2 cellular contexts compared by ENCODE assay signal in genomic region chr4:122616910-122617596, GRCh38.
TF ChIP-seq lines count a peak whose summit lies in the region.

No MANE protein-coding gene starts in this region.

TF ChIP-seq in SK-N-SH, 30 proteins besides CTCF, POLR2A, EP300 and RAD21 (continued from another document):
- no peak for TF ChIP-seq IRF3 (IDR thresholded peaks at IDR 0.05; ENCODE audit: low read depth, low read length)
- no peak for TF ChIP-seq MEF2A (IDR thresholded peaks at IDR 0.05; ENCODE audit: borderline replicate concordance, low read depth)
- no peak for TF ChIP-seq POLR2AphosphoS5 (IDR thresholded peaks at IDR 0.05; ENCODE audit: low read depth, low read length)
- TF ChIP-seq YY1 (IDR thresholded peaks at IDR 0.05; ENCODE audit: low read depth), result no peak
- no peak for TF ChIP-seq FOXM1 (IDR thresholded peaks at IDR 0.05; ENCODE audit: low read depth)
- TF ChIP-seq MXI1 (IDR thresholded peaks at IDR 0.05; ENCODE audit: low read depth, low read length), result no peak
- no peak for TF ChIP-seq SIN3A (IDR thresholded peaks at IDR 0.05; ENCODE audit: borderline replicate concordance, low read depth, low read length)

TF ChIP-seq in SK-N-SH treated with all-trans-retinoic acid at 6 μM for 48 hours, 23 proteins besides CTCF, POLR2A, EP300 and RAD21 (continued from another document):
- TF ChIP-seq PATZ1 (CRISPR knock-in tag; IDR thresholded peaks at IDR 0.05; ENCODE audit: borderline replicate concordance) (no peak), GLIS3 (CRISPR knock-in tag; IDR thresholded peaks at IDR 0.05) (no peak), ARNTL (CRISPR knock-in tag; IDR thresholded peaks at IDR 0.05; ENCODE audit: borderline replicate concordance, low read depth) (no peak), ZFP3 (CRISPR knock-in tag; IDR thresholded peaks at IDR 0.05) (no peak), ZNF565 (CRISPR knock-in tag; conservative IDR thresholded peaks at IDR 0.05; ENCODE audit: low read depth) (no peak), TCF4 (CRISPR knock-in tag; IDR thresholded peaks at IDR 0.05; ENCODE audit: borderline replicate concordance) (no peak), SNAI2 (CRISPR knock-in tag; IDR thresholded peaks at IDR 0.05) (no peak), ESRRG (CRISPR knock-in tag; IDR thresholded peaks at IDR 0.05) (no peak), ZFP30 (CRISPR knock-in tag; IDR thresholded peaks at IDR 0.05) (no peak), BACH2 (CRISPR knock-in tag; IDR thresholded peaks at IDR 0.05; ENCODE audit: borderline replicate concordance) (no peak), OSR1 (CRISPR knock-in tag; IDR thresholded peaks at IDR 0.05) (no peak), ZNF8 (CRISPR knock-in tag; IDR thresholded peaks at IDR 0.05) (no peak)
